Comparison of ENCODE assay signal across 15 cellular contexts in the genomic region with DNA sequence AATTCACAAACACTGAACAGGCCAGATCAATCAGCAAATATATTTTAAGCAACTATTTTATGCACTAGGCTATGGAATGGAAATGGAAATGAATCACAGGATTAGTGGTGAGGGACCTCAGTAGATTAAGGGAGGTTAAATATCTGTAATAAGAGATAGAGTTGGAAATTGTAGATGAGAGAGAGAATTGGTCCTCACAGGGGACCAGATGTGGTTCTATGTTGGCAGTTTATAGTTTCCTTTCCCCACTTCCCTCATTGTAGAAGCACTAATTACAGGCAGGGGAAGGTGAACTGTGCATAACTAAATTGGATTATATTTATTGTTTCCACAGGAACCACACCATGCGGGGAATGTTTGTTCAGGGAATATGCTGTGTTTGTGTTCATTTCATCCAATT.
"Had no signal": no experiment of that assay in that cellular context is flagged by ENCODE, and none has a peak within 500 bp of the region (broad histone marks: within the 10 kb centered on the region; RNA-seq: fewer than 3 reads in every experiment).

No MANE protein-coding gene starts in this region.

- H3K36me3 Mint-ChIP-seq: activated naive CD4-positive, alpha-beta T cell treated with anti-CD3 and anti-CD28 coated beads, Interleukin-2, amount 50 U/mL, for 72 hours had no signal

- H3K4me3 ChIP-seq: pancreas, testis, upper lobe of right lung had no signal

- H3K9me3 ChIP-seq: pancreas, testis, upper lobe of right lung had no signal

- DNase-seq: activated CD4-positive, alpha-beta T cell treated with anti-CD3 and anti-CD28 coated beads, Interleukin-2, amount 10 ng/mL, durations not matched to agents 7 days and 5 days; activated CD4-positive, CD25-positive, alpha-beta regulatory T cell; activated effector memory CD4-positive, alpha-beta T cell treated with Interleukin-2 at 50 U/mL for 16 hours; activated T-cell treated with anti-CD3 and anti-CD28 coated beads, Interleukin-2, amount 50 U/mL, for 1 hour; amniotic stem cell; brain microvascular endothelial cell; hypothalamus; kidney glomerular epithelial cell; pancreas; stimulated activated CD4-positive, alpha-beta T cell treated with anti-CD3 and anti-CD28 coated beads, Interleukin-15, amount 100 ng/mL, for 24 hours; stimulated activated CD4-positive, alpha-beta T cell treated with anti-CD3 and anti-CD28 coated beads, Interleukin-4, amount 100 ng/mL, for 4 hours; stimulated activated naive CD8-positive, alpha-beta T cell treated with anti-CD3 and anti-CD28 coated beads, Interleukin-15, amount 100 ng/mL, for 72 hours; testis; upper lobe of right lung had no signal

- H3K9me3 Mint-ChIP-seq: activated CD4-positive, alpha-beta T cell treated with anti-CD3 and anti-CD28 coated beads, Interleukin-2, amount 10 ng/mL, durations not matched to agents 7 days and 5 days; stimulated activated naive CD8-positive, alpha-beta T cell treated with anti-CD3 and anti-CD28 coated beads, Interleukin-15, amount 100 ng/mL, for 72 hours had no signal

- H3K4me1 ChIP-seq: pancreas, testis, upper lobe of right lung had no signal

- H3K36me3 ChIP-seq: brain microvascular endothelial cell, pancreas, upper lobe of right lung had no signal

- H3K27ac ChIP-seq: brain microvascular endothelial cell, pancreas, testis, upper lobe of right lung had no signal

- ATAC-seq: activated naive CD4-positive, alpha-beta T cell treated with anti-CD3 and anti-CD28 coated beads, Interleukin-2, amount 50 U/mL, for 72 hours; pancreas; stimulated activated naive CD8-positive, alpha-beta T cell treated with anti-CD3 and anti-CD28 coated beads, Interleukin-15, amount 100 ng/mL, for 72 hours; upper lobe of right lung had no signal

- H3K4me1 Mint-ChIP-seq: activated CD4-positive, alpha-beta T cell treated with anti-CD3 and anti-CD28 coated beads, Interleukin-2, amount 10 ng/mL, durations not matched to agents 7 days and 5 days; stimulated activated naive CD8-positive, alpha-beta T cell treated with anti-CD3 and anti-CD28 coated beads, Interleukin-15, amount 100 ng/mL, for 72 hours had no signal

- H3K4me3 Mint-ChIP-seq: activated CD4-positive, alpha-beta T cell treated with anti-CD3 and anti-CD28 coated beads, Interleukin-2, amount 10 ng/mL, durations not matched to agents 7 days and 5 days; stimulated activated naive CD8-positive, alpha-beta T cell treated with anti-CD3 and anti-CD28 coated beads, Interleukin-15, amount 100 ng/mL, for 72 hours had no signal

- H3K27ac Mint-ChIP-seq: activated CD4-positive, alpha-beta T cell treated with anti-CD3 and anti-CD28 coated beads, Interleukin-2, amount 10 ng/mL, durations not matched to agents 7 days and 5 days; activated naive CD4-positive, alpha-beta T cell treated with anti-CD3 and anti-CD28 coated beads, Interleukin-2, amount 50 U/mL, for 72 hours had no signal

- H3K27me3 ChIP-seq: brain microvascular endothelial cell, pancreas, testis, upper lobe of right lung had no signal
